26 cellular contexts compared by ENCODE assay signal in the genomic region with DNA sequence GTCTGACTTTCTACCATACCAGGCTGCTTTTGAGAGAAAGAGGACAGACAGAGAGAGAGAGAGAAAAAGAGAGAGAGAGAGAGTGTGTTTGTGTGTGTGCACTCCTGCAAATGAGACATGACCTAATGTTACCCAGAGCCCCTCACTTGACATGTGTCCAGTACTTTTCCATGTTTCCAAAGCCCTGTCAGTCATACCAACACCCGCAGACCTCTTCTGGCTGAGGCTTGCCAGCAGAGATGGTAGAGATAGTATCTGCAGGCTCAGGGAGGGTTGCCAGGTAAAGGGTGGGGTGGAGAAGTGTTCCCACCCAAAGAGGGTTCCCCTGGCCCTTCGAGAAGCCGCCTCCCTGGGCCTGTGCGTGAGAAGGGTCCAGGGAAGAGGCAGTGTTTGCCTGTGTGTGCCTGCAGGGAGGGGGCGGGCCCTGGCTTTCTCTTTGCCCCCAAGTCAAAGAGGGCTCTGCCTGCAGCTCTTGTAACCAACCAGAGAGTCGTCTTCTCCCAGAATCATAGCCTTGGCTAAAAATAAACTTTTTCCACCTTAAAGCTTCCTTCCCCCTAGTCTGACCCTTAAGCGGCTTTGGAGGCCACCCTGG. TPM values are rescaled to one million over a fixed set of nuclear protein-coding genes. Genes with fewer than 3 reads are reported as not detected.
DNase-seq lines count a peak whose midpoint lies in the region; ATAC-seq and TF ChIP-seq lines count a peak whose summit lies in the region.
"Had no signal": no experiment of that assay in that cellular context is flagged by ENCODE, and none has a peak within 500 bp of the region (broad histone marks: within the 10 kb centered on the region; RNA-seq: fewer than 3 reads in every experiment).

No MANE protein-coding gene starts in this region.

- DNase-seq in HEK293T (ENCODE audit: extremely low spot score), result no peak
- DNase-seq in SK-N-DZ (ENCODE audit: low spot score), result peak; percentile 40
- no peak for DNase-seq in left cardiac atrium
- no peak for DNase-seq in SJCRH30
- no peak for DNase-seq in CD1c-positive myeloid dendritic cell (ENCODE audit: extremely low spot score)
- no peak for DNase-seq in effector CD8-positive, alpha-beta T cell (lab: John Stamatoyannopoulos, UW)
- DNase-seq: activated CD4-positive, alpha-beta T cell treated with anti-CD3 and anti-CD28 coated beads, Interleukin-2, amount 50 U/mL, for 1 hour; activated CD8-positive, alpha-beta memory T cell treated with anti-CD3 and anti-CD28 coated beads, Interleukin-2, amount 10 ng/mL, durations not matched to agents 7 days and 5 days; activated naive CD4-positive, alpha-beta T cell treated with anti-CD3 and anti-CD28 coated beads, Interleukin-2, amount 10 ng/mL, durations not matched to agents 7 days and 5 days; activated T-cell treated with anti-CD3 and anti-CD28 coated beads, Interleukin-2, amount 50 U/mL, for 72 hours; CD4-positive, CD25-positive, alpha-beta regulatory T cell; HFFc6; islet precursor cell; KG1; NCI-H2171; NCI-H510A treated with DMSO at 0.1 percent for 48 hours; stimulated activated CD4-positive, alpha-beta T cell treated with anti-CD3 and anti-CD28 coated beads, Interleukin-4, amount 100 ng/mL, for 1 hour; stimulated activated naive CD4-positive, alpha-beta T cell; T-helper 2 cell had no signal

- no peaks in the 10 kb centered on the region for H3K79me2 ChIP-seq in parathyroid adenoma

- peak; percentile 75 to 76 for ATAC-seq in left cardiac atrium
- ATAC-seq in GM19455 (IDR thresholded peaks at IDR 0.05; ENCODE audit: unreplicated experiment), result no peak
- ATAC-seq: activated CD8-positive, alpha-beta memory T cell treated with anti-CD3 and anti-CD28 coated beads, Interleukin-2, amount 10 ng/mL, durations not matched to agents 7 days and 5 days; activated T-cell treated with anti-CD3 and anti-CD28 coated beads, Interleukin-2, amount 50 U/mL, for 72 hours; gastroesophageal sphincter had no signal

- H3K27me3 ChIP-seq in parathyroid adenoma (ENCODE audit: control insufficient read depth, insufficient read depth, low read length) (no peaks in the 10 kb centered on the region), SJCRH30 (no peaks in the 10 kb centered on the region)
- H3K27me3 ChIP-seq: gastroesophageal sphincter had no signal

- H2AFZ ChIP-seq in parathyroid adenoma, result no peak overlapping the region

- H3K27ac ChIP-seq in parathyroid adenoma (peak overlapping the region; percentile 99), SJCRH30 (no peak overlapping the region)
- H3K27ac ChIP-seq: gastroesophageal sphincter, neutrophil, SK-N-MC, thoracic aorta had no signal

- peaks cover 50% of the 10 kb centered on the region for H3K4me1 ChIP-seq in parathyroid adenoma
- no peaks in the 10 kb centered on the region for H3K4me1 ChIP-seq in SJCRH30

- intact Hi-C loops in left cardiac atrium (cut with DNase I), result no loop called here

- H3K9me3 ChIP-seq in parathyroid adenoma (ENCODE audit: control insufficient read depth, low read length), result no peaks in the 10 kb centered on the region
- no peaks in the 10 kb centered on the region for H3K9me3 ChIP-seq in SJCRH30 (replicated peaks)
- H3K9me3 ChIP-seq: gastroesophageal sphincter, neutrophil, thoracic aorta had no signal

- POLR2A ChIA-PET in HEK293T (lab: Yijun Ruan, JAX), result no interaction called here

- H3K9ac ChIP-seq in parathyroid adenoma, result no peak overlapping the region

- no peak for TF ChIP-seq CTCF in parathyroid adenoma (IDR thresholded peaks at IDR 0.05)

- H3K36me3 ChIP-seq in parathyroid adenoma (ENCODE audit: control insufficient read depth, insufficient read depth, low read length), result no peaks in the 10 kb centered on the region
- no peaks in the 10 kb centered on the region for H3K36me3 ChIP-seq in SJCRH30
- H3K36me3 ChIP-seq: gastroesophageal sphincter, neutrophil, thoracic aorta had no signal

- H3K4me3 ChIP-seq in parathyroid adenoma (ENCODE audit: low read depth, low read length) (no peak overlapping the region), SJCRH30 (no peak overlapping the region)
- H3K4me3 ChIP-seq: gastroesophageal sphincter, SK-N-MC, thoracic aorta had no signal

- CTCF ChIA-PET in HEK293T (lab: Yijun Ruan, JAX), result no interaction called here

- no peak overlapping the region for H3K4me2 ChIP-seq in parathyroid adenoma (ENCODE audit: low read length)

TF ChIP-seq in HEK293T, 16 proteins besides CTCF, POLR2A, EP300 and RAD21:
- TF ChIP-seq SP1 (IDR thresholded peaks at IDR 0.05), result no peak
- no peak for TF ChIP-seq SUZ12 (IDR thresholded peaks at IDR 0.05)
- no peak for TF ChIP-seq CTBP1 (IDR thresholded peaks at IDR 0.05; ENCODE audit: borderline replicate concordance)
- no peak for TF ChIP-seq LEF1 (IDR thresholded peaks at IDR 0.05; ENCODE audit: borderline replicate concordance)
- no peak for TF ChIP-seq ARNT (IDR thresholded peaks at IDR 0.05)
- no peak for TF ChIP-seq BHLHE40 (IDR thresholded peaks at IDR 0.05; ENCODE audit: borderline replicate concordance)
- TF ChIP-seq, protein P1, sequence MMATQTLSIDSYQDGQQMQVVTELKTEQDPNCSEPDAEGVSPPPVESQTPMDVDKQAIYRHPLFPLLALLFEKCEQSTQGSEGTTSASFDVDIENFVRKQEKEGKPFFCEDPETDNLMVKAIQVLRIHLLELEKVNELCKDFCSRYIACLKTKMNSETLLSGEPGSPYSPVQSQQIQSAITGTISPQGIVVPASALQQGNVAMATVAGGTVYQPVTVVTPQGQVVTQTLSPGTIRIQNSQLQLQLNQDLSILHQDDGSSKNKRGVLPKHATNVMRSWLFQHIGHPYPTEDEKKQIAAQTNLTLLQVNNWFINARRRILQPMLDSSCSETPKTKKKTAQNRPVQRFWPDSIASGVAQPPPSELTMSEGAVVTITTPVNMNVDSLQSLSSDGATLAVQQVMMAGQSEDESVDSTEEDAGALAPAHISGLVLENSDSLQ (IDR thresholded peaks at IDR 0.05), result peak; percentile 55; the same call in 1 of the 2 replicates

RNA-seq across cellular contexts. Expression of a gene that starts 40.7 kb away (rescaled TPM):
- not detected in 2 replicates for polyA plus RNA-seq in SK-N-DZ (2014; cell fraction: cytosol; rRNA removed)
- polyA plus RNA-seq in SK-N-DZ (2014; cell fraction: nucleus; rRNA removed), result not detected in 2 replicates
- not detected for total RNA-seq in left cardiac atrium
- not detected in 2 replicates for total RNA-seq in SJCRH30 (2014; rRNA removed; shearing (Covaris generic))
- total RNA-seq: activated CD8-positive, alpha-beta memory T cell treated with anti-CD3 and anti-CD28 coated beads, Interleukin-2, amount 10 ng/mL, durations not matched to agents 7 days and 5 days; CD4-positive, CD25-positive, alpha-beta regulatory T cell; HFFc6; HT1080; thoracic aorta had no signal
- polyA plus RNA-seq: CD4-positive, CD25-positive, alpha-beta regulatory T cell had no signal

RNA-seq across cellular contexts. Expression of a gene that starts 44.4 kb away (rescaled TPM):
- 9.7 and 10.9 TPM in 2 replicates for polyA plus RNA-seq in SK-N-DZ (2014; cell fraction: cytosol; rRNA removed)
- 7.6 and 10.0 TPM in 2 replicates for polyA plus RNA-seq in SK-N-DZ (2014; cell fraction: nucleus; rRNA removed)
- 10 to 100 TPM; 14.1 to 15.6 TPM for total RNA-seq in left cardiac atrium
- 1.4 and 2.2 TPM in 2 replicates for total RNA-seq in SJCRH30 (2014; rRNA removed; shearing (Covaris generic))

RNA-seq across cellular contexts. Expression of a gene that starts 55.5 kb away (rescaled TPM):
- polyA plus RNA-seq in SK-N-DZ (2014; cell fraction: cytosol; rRNA removed), result 9.8 and 11.4 TPM in 2 replicates
- polyA plus RNA-seq in SK-N-DZ (2014; cell fraction: nucleus; rRNA removed), result 7.0 and 8.3 TPM in 2 replicates
- total RNA-seq in left cardiac atrium, result 10 to 100 TPM; 76.4 to 92.3 TPM
- 34.0 and 36.2 TPM in 2 replicates for total RNA-seq in SJCRH30 (2014; rRNA removed; shearing (Covaris generic))
